Comparison of ENCODE assay signal across 9 cellular contexts in genomic region chr2:97761192-97761591, GRCh38. TPM values are rescaled to one million over a fixed set of nuclear protein-coding genes. Genes with fewer than 3 reads are reported as not detected.
A peak's percentile ranks its signal among the peaks of the same experiment; 100 is the strongest.
DNase-seq lines count a peak whose midpoint lies in the region; ATAC-seq and TF ChIP-seq lines count a peak whose summit lies in the region.
"Had no signal": no experiment of that assay in that cellular context is flagged by ENCODE, and none has a peak within 500 bp of the region (broad histone marks: within the 10 kb centered on the region; RNA-seq: fewer than 3 reads in every experiment).

No MANE protein-coding gene starts in this region.

- no peaks in the 10 kb centered on the region for H3K27me3 ChIP-seq in naive thymus-derived CD4-positive, alpha-beta T cell (ENCODE audit: control insufficient read depth in 2 of 2, insufficient read depth in 2 of 2, low read length in 2 of 2)
- no peaks in the 10 kb centered on the region for H3K27me3 ChIP-seq in Caco-2 (replicated peaks; ENCODE audit: control insufficient read depth, insufficient read depth, low read length)

- peak overlapping the region; percentile 56 for H3K27ac ChIP-seq in naive thymus-derived CD4-positive, alpha-beta T cell (ENCODE audit: low read depth, low read length)

- H3K4me3 ChIP-seq in naive thymus-derived CD4-positive, alpha-beta T cell (ENCODE audit: low read length), result peak overlapping the region; percentile 10
- H3K4me3 ChIP-seq in Caco-2 (ENCODE audit: low read depth, low read length), result no peak overlapping the region

- peak; percentile 64 for DNase-seq in activated CD4-positive, alpha-beta T cell treated with anti-CD3 and anti-CD28 coated beads for 36 hours
- DNase-seq in activated effector memory CD4-positive, alpha-beta T cell treated with Interleukin-2 at 50 U/mL for 16 hours, result peak; percentile 59
- peak in 8 of 9 donors; percentile 18 to 61 (median 41) for DNase-seq in naive thymus-derived CD4-positive, alpha-beta T cell
- peak; percentile 56 for DNase-seq in stimulated activated naive CD8-positive, alpha-beta T cell treated with anti-CD3 and anti-CD28 coated beads, Interleukin-15, Interleukin-2, amounts not matched to agents 100 U/mL and 50 U/mL, for 24 hours
- DNase-seq in globus pallidus (ENCODE audit: low spot score) (no peak), Caco-2 (no peak)
- DNase-seq: DMS79 treated with DMSO at 0.1 percent for 48 hours, SIG-M5 had no signal

- peak overlapping the region; percentile 79 for H3K27ac Mint-ChIP-seq in activated CD4-positive, alpha-beta T cell treated with anti-CD3 and anti-CD28 coated beads for 36 hours
- peak overlapping the region; percentile 63 to 90 (median 88) for H3K27ac Mint-ChIP-seq in naive thymus-derived CD4-positive, alpha-beta T cell
- no peak overlapping the region for H3K27ac Mint-ChIP-seq in Caco-2 (ENCODE audit: unreplicated experiment)

- H3K4me1 ChIP-seq in naive thymus-derived CD4-positive, alpha-beta T cell (ENCODE audit: control insufficient read depth in 2 of 2, insufficient read depth in 2 of 2, low read length in 2 of 2), result peaks cover 12 to 23% of the 10 kb centered on the region in 2 donors
- H3K4me1 ChIP-seq in Caco-2, result peaks cover 5% of the 10 kb centered on the region; the same call in 1 of the 2 replicates

- POLR2A ChIA-PET in activated CD4-positive, alpha-beta T cell treated with anti-CD3 and anti-CD28 coated beads for 36 hours (lab: Charles Lee), result no interaction called here
- POLR2A ChIA-PET in naive thymus-derived CD4-positive, alpha-beta T cell (lab: Charles Lee), result no interaction called here
- POLR2A ChIA-PET in Caco-2 (lab: Charles Lee), result no interaction called here

- TF ChIP-seq CTCF in Caco-2 (IDR thresholded peaks at IDR 0.05; ENCODE audit: insufficient read depth in 1 of 2, low read depth in 1 of 2, low read length in 1 of 2, severe bottlenecking in 1 of 2, unreplicated experiment in 1 of 2), result no peak

- peaks cover 12% of the 10 kb centered on the region for H3K4me1 Mint-ChIP-seq in activated CD4-positive, alpha-beta T cell treated with anti-CD3 and anti-CD28 coated beads for 36 hours
- H3K4me1 Mint-ChIP-seq in naive thymus-derived CD4-positive, alpha-beta T cell, result peaks cover 16 to 55% (median 35%) of the 10 kb centered on the region in 7 donors
- H3K4me1 Mint-ChIP-seq in Caco-2 (ENCODE audit: low read depth, unreplicated experiment), result peaks cover 16% of the 10 kb centered on the region

- intact Hi-C loops in activated CD4-positive, alpha-beta T cell treated with anti-CD3 and anti-CD28 coated beads for 36 hours (cut with DNase I, micrococcal nuclease), result no loop called here
- intact Hi-C loops in naive thymus-derived CD4-positive, alpha-beta T cell (cut with micrococcal nuclease), result loop anchor here in 1 of 2 donors (2.0 kb wide), 1 partner anchor 18 kb away; no protein-coding TSS in a partner anchor
- intact Hi-C loops in Caco-2 (cut with micrococcal nuclease; ENCODE audit: unreplicated experiment), result no loop called here

- H3K27me3 Mint-ChIP-seq in activated CD4-positive, alpha-beta T cell treated with anti-CD3 and anti-CD28 coated beads for 36 hours, result no peaks in the 10 kb centered on the region
- H3K27me3 Mint-ChIP-seq in naive thymus-derived CD4-positive, alpha-beta T cell, result no peaks in the 10 kb centered on the region
- H3K27me3 Mint-ChIP-seq in Caco-2 (ENCODE audit: insufficient read depth, unreplicated experiment), result no peaks in the 10 kb centered on the region

- H3K36me3 Mint-ChIP-seq in activated CD4-positive, alpha-beta T cell treated with anti-CD3 and anti-CD28 coated beads for 36 hours (ENCODE audit: low read depth), result peaks cover 45% of the 10 kb centered on the region
- peaks cover 5 to 57% (median 24%) of the 10 kb centered on the region in 5 donors for H3K36me3 Mint-ChIP-seq in naive thymus-derived CD4-positive, alpha-beta T cell
- H3K36me3 Mint-ChIP-seq in Caco-2 (ENCODE audit: insufficient read depth, unreplicated experiment), result peaks cover 43% of the 10 kb centered on the region

- CTCF ChIA-PET in activated CD4-positive, alpha-beta T cell treated with anti-CD3 and anti-CD28 coated beads for 36 hours (lab: Charles Lee), result interaction anchor here (1.0 kb wide), 1 partner anchor 16 kb away, joined by 3 read pairs; no protein-coding TSS in a partner anchor
- CTCF ChIA-PET in naive thymus-derived CD4-positive, alpha-beta T cell (lab: Charles Lee), result no interaction called here
- CTCF ChIA-PET in Caco-2 (lab: Charles Lee), result no interaction called here

- BruUV-seq in Caco-2 (replicated peaks; lab: Mats Ljungman, UMichigan), result no TSS peak

- no peaks in the 10 kb centered on the region for H3K9me3 ChIP-seq in naive thymus-derived CD4-positive, alpha-beta T cell (ENCODE audit: control insufficient read depth in 2 of 3, low read length in 3 of 3)
- H3K9me3 ChIP-seq in Caco-2, result no peaks in the 10 kb centered on the region

- H3K4me3 Mint-ChIP-seq in activated CD4-positive, alpha-beta T cell treated with anti-CD3 and anti-CD28 coated beads for 36 hours, result peak overlapping the region; percentile 53
- peak overlapping the region; percentile 2 to 74 (median 70) for H3K4me3 Mint-ChIP-seq in naive thymus-derived CD4-positive, alpha-beta T cell
- no peak overlapping the region for H3K4me3 Mint-ChIP-seq in Caco-2 (ENCODE audit: unreplicated experiment)

- ATAC-seq in activated CD4-positive, alpha-beta T cell treated with anti-CD3 and anti-CD28 coated beads for 36 hours, result peak; percentile 71
- ATAC-seq in naive thymus-derived CD4-positive, alpha-beta T cell, result peak; percentile 72
- peak; percentile 61 for ATAC-seq in stimulated activated naive CD8-positive, alpha-beta T cell treated with anti-CD3 and anti-CD28 coated beads, Interleukin-15, Interleukin-2, amounts not matched to agents 100 U/mL and 50 U/mL, for 24 hours
- ATAC-seq in esophagus mucosa, result no peak

- no peaks in the 10 kb centered on the region for H3K9me3 Mint-ChIP-seq in activated CD4-positive, alpha-beta T cell treated with anti-CD3 and anti-CD28 coated beads for 36 hours (ENCODE audit: low read depth)
- no peaks in the 10 kb centered on the region for H3K9me3 Mint-ChIP-seq in naive thymus-derived CD4-positive, alpha-beta T cell
- H3K9me3 Mint-ChIP-seq in Caco-2 (ENCODE audit: unreplicated experiment), result no peaks in the 10 kb centered on the region

- H3K36me3 ChIP-seq in naive thymus-derived CD4-positive, alpha-beta T cell (ENCODE audit: control insufficient read depth in 2 of 3, insufficient read depth in 3 of 3, low read length in 3 of 3), result peaks cover 5 to 91% (median 8%) of the 10 kb centered on the region in 3 experiments
- H3K36me3 ChIP-seq in Caco-2 (ENCODE audit: control insufficient read depth, insufficient read depth, low read length), result peaks cover 7% of the 10 kb centered on the region

RNA-seq across cellular contexts. Expression of gene ZAP70, which starts 47.8 kb away (rescaled TPM):
- 100 to 1,000 TPM; 153 to 156 TPM for total RNA-seq in activated CD4-positive, alpha-beta T cell treated with anti-CD3 and anti-CD28 coated beads for 36 hours
- 100 to 1,000 TPM; 354 to 432 (median 382) TPM for total RNA-seq in naive thymus-derived CD4-positive, alpha-beta T cell
- 100 to 1,000 TPM; 105 to 166 TPM for polyA plus RNA-seq in naive thymus-derived CD4-positive, alpha-beta T cell
- total RNA-seq in esophagus mucosa, result 0.76 TPM
- total RNA-seq in Caco-2 (2022), result 0.82 and 0.86 TPM in 2 replicates

Comparison
In these comparisons a context has a peak if more than half of its experiments do, and no peak if none do; other contexts are left out.
1. DNase-seq: peak in activated CD4-positive, alpha-beta T cell treated with anti-CD3 and anti-CD28 coated beads for 36 hours (single experiment), activated effector memory CD4-positive, alpha-beta T cell treated with Interleukin-2 at 50 U/mL for 16 hours (single experiment), naive thymus-derived CD4-positive, alpha-beta T cell (8 of 9) and stimulated activated naive CD8-positive, alpha-beta T cell treated with anti-CD3 and anti-CD28 coated beads, Interleukin-15, Interleukin-2, amounts not matched to agents 100 U/mL and 50 U/mL, for 24 hours (single experiment); none in globus pallidus (single experiment) and Caco-2 (0 of 2).
2. RNA of gene ZAP70, which starts 47.8 kb away (total RNA-seq): 354 to 432 TPM in naive thymus-derived CD4-positive, alpha-beta T cell and 153 to 156 TPM in activated CD4-positive, alpha-beta T cell treated with anti-CD3 and anti-CD28 coated beads for 36 hours; 0.82 to 0.86 TPM in Caco-2 and 0.76 TPM in esophagus mucosa (single experiment); every median in the first group is over 10 times any median in the second.